In genomic region chr12:120287491-120287890, GRCh38 we compare ENCODE assay signal across 38 cellular contexts. TPM values are rescaled to one million over a fixed set of nuclear protein-coding genes. Genes with fewer than 3 reads are reported as not detected.
"Had no signal": no experiment of that assay in that cellular context is flagged by ENCODE, and none has a peak within 500 bp of the region (broad histone marks: within the 10 kb centered on the region; RNA-seq: fewer than 3 reads in every experiment).

No MANE protein-coding gene starts in this region.

- H3K4me3 ChIP-seq: adrenal gland, body of pancreas, colonic mucosa, gastroesophageal sphincter had no signal

- H3K27ac Mint-ChIP-seq: activated CD4-positive, alpha-beta memory T cell treated with anti-CD3 and anti-CD28 coated beads for 36 hours; activated CD4-positive, alpha-beta T cell treated with anti-CD3 and anti-CD28 coated beads for 36 hours; activated CD4-positive, alpha-beta T cell treated with anti-CD3 and anti-CD28 coated beads, Interleukin-2, amount 10 ng/mL, durations not matched to agents 24 days and 14 days; activated CD8-positive, alpha-beta memory T cell treated with anti-CD3 and anti-CD28 coated beads, Interleukin-2, amount 10 ng/mL, durations not matched to agents 7 days and 5 days; activated CD8-positive, alpha-beta T cell treated with anti-CD3 and anti-CD28 coated beads, Interleukin-2, amount 10 ng/mL, durations not matched to agents 7 days and 5 days; activated naive CD4-positive, alpha-beta T cell treated with anti-CD3 and anti-CD28 coated beads for 36 hours; activated naive CD8-positive, alpha-beta T cell treated with anti-CD3 and anti-CD28 coated beads for 36 hours; activated naive CD8-positive, alpha-beta T cell treated with anti-CD3 and anti-CD28 coated beads, Interleukin-2, amount 50 U/mL, for 24 hours; activated T-helper 1 cell treated with anti-CD3 and anti-CD28 coated beads, Interleukin-12 subunit alpha, Interleukin-12 subunit beta, Interleukin-2, Interleukin-4 antibody, amounts not matched to agents 30 ng/mL and 10 ng/mL and 1 ng/mL, durations not matched to agents 14 hours and 24 hours and 36 hours; activated T-helper 2 cell treated with anti-CD3 and anti-CD28 coated beads, Interferon-gamma antibody, Interleukin-2, Interleukin-4, amounts not matched to agents 10 μg/mL and 5 μg/mL and 100 μg/mL, durations not matched to agents 14 hours and 24 hours and 36 hours; T-helper 2 cell treated with Interferon-gamma antibody and Interleukin-4, amounts not matched to agents 5 μg/mL and 100 μg/mL, for 36 hours had no signal

- H3K27me3 Mint-ChIP-seq: activated CD4-positive, alpha-beta memory T cell treated with anti-CD3 and anti-CD28 coated beads for 36 hours; activated CD4-positive, alpha-beta T cell treated with anti-CD3 and anti-CD28 coated beads for 36 hours; activated naive CD4-positive, alpha-beta T cell treated with anti-CD3 and anti-CD28 coated beads, Interleukin-2, amount 50 U/mL, for 24 hours; activated naive CD8-positive, alpha-beta T cell treated with anti-CD3 and anti-CD28 coated beads, Interleukin-2, amount 50 U/mL, for 24 hours; T-helper 17 cell had no signal

- H3K36me3 Mint-ChIP-seq: activated CD4-positive, alpha-beta memory T cell treated with anti-CD3 and anti-CD28 coated beads for 36 hours; activated CD8-positive, alpha-beta memory T cell treated with anti-CD3 and anti-CD28 coated beads, Interleukin-2, amount 10 ng/mL, durations not matched to agents 7 days and 5 days; activated naive CD4-positive, alpha-beta T cell treated with anti-CD3 and anti-CD28 coated beads, Interleukin-2, amount 50 U/mL, for 24 hours; activated naive CD8-positive, alpha-beta T cell treated with anti-CD3 and anti-CD28 coated beads for 36 hours had no signal

- H3K27ac ChIP-seq: adrenal gland, body of pancreas, colonic mucosa, foreskin keratinocyte, gastroesophageal sphincter, WERI-Rb-1 had no signal

- H3K27me3 ChIP-seq: adrenal gland, body of pancreas, colonic mucosa, foreskin keratinocyte, gastroesophageal sphincter had no signal

- H3K36me3 ChIP-seq: adrenal gland, colonic mucosa, gastroesophageal sphincter, WERI-Rb-1 had no signal

- H3K4me1 ChIP-seq: colonic mucosa had no signal

- H3K9me3 Mint-ChIP-seq: activated CD4-positive, alpha-beta memory T cell treated with anti-CD3 and anti-CD28 coated beads for 36 hours; activated CD4-positive, alpha-beta T cell treated with anti-CD3 and anti-CD28 coated beads, Interleukin-2, amount 10 ng/mL, durations not matched to agents 24 days and 14 days; activated naive CD4-positive, alpha-beta T cell treated with anti-CD3 and anti-CD28 coated beads for 36 hours; activated naive CD4-positive, alpha-beta T cell treated with anti-CD3 and anti-CD28 coated beads, Interleukin-2, amount 50 U/mL, for 24 hours; activated naive CD8-positive, alpha-beta T cell treated with anti-CD3 and anti-CD28 coated beads for 36 hours; activated naive CD8-positive, alpha-beta T cell treated with anti-CD3 and anti-CD28 coated beads, Interleukin-2, amount 50 U/mL, for 24 hours; activated T-helper 1 cell treated with anti-CD3 and anti-CD28 coated beads, Interleukin-12 subunit alpha, Interleukin-12 subunit beta, Interleukin-2, Interleukin-4 antibody, amounts not matched to agents 30 ng/mL and 10 ng/mL and 1 ng/mL, durations not matched to agents 14 hours and 24 hours and 36 hours; activated T-helper 2 cell treated with anti-CD3 and anti-CD28 coated beads, Interferon-gamma antibody, Interleukin-2, Interleukin-4, amounts not matched to agents 10 μg/mL and 5 μg/mL and 100 μg/mL, durations not matched to agents 14 hours and 24 hours and 36 hours; T-helper 2 cell treated with Interferon-gamma antibody and Interleukin-4, amounts not matched to agents 5 μg/mL and 100 μg/mL, for 36 hours had no signal

- H3K9me3 ChIP-seq: adrenal gland, body of pancreas, colonic mucosa, gastroesophageal sphincter had no signal

- DNase-seq: activated CD4-positive, alpha-beta memory T cell treated with anti-CD3 and anti-CD28 coated beads for 36 hours; activated CD4-positive, alpha-beta T cell treated with anti-CD3 and anti-CD28 coated beads for 36 hours; activated CD4-positive, alpha-beta T cell treated with anti-CD3 and anti-CD28 coated beads, Interleukin-2, amount 10 ng/mL, durations not matched to agents 24 days and 14 days; activated CD4-positive, CD25-positive, alpha-beta regulatory T cell; activated CD4-positive, CD25-positive, alpha-beta regulatory T cell treated with anti-CD3 and anti-CD28 coated beads, Interleukin-2, amount 50 U/mL, for 72 hours; activated CD8-positive, alpha-beta memory T cell treated with anti-CD3 and anti-CD28 coated beads, Interleukin-2, amount 10 ng/mL, durations not matched to agents 7 days and 5 days; activated CD8-positive, alpha-beta memory T cell treated with anti-CD3 and anti-CD28 coated beads, Interleukin-2, amount 50 U/mL, for 4 hours; activated CD8-positive, alpha-beta T cell treated with anti-CD3 and anti-CD28 coated beads, Interleukin-2, amount 10 ng/mL, durations not matched to agents 7 days and 5 days; activated effector memory CD4-positive, alpha-beta T cell treated with anti-CD3 and anti-CD28 coated beads, Interleukin-2, amount 50 U/mL, for 16 hours; activated naive CD4-positive, alpha-beta T cell treated with anti-CD3 and anti-CD28 coated beads for 36 hours; activated naive CD8-positive, alpha-beta T cell treated with anti-CD3 and anti-CD28 coated beads for 36 hours; activated naive CD8-positive, alpha-beta T cell treated with anti-CD3 and anti-CD28 coated beads, Interleukin-2, amount 50 U/mL, for 24 hours; activated T-cell treated with anti-CD3 and anti-CD28 coated beads, Interleukin-2, amount 50 U/mL, for 1 hour; activated T-cell treated with anti-CD3 and anti-CD28 coated beads, Interleukin-2, amount 50 U/mL, for 48 hours; adrenal gland; amygdala; aorta; body of pancreas; central memory CD4-positive, alpha-beta T cell; cerebellar nuclear complex; colonic mucosa; effector CD8-positive, alpha-beta T cell; head of caudate nucleus; T-helper 1 cell; T-helper 17 cell; T1000; WERI-Rb-1 had no signal

- ATAC-seq: activated CD4-positive, alpha-beta T cell treated with anti-CD3 and anti-CD28 coated beads for 36 hours; activated CD8-positive, alpha-beta memory T cell treated with anti-CD3 and anti-CD28 coated beads, Interleukin-2, amount 10 ng/mL, durations not matched to agents 7 days and 5 days; activated CD8-positive, alpha-beta T cell treated with anti-CD3 and anti-CD28 coated beads, Interleukin-2, amount 10 ng/mL, durations not matched to agents 7 days and 5 days; activated naive CD8-positive, alpha-beta T cell treated with anti-CD3 and anti-CD28 coated beads, Interleukin-2, amount 50 U/mL, for 24 hours; body of pancreas; esophagus mucosa; foreskin keratinocyte; gastroesophageal sphincter; T-helper 17 cell had no signal

- H3K4me3 Mint-ChIP-seq: activated CD4-positive, alpha-beta memory T cell treated with anti-CD3 and anti-CD28 coated beads for 36 hours; activated CD4-positive, alpha-beta T cell treated with anti-CD3 and anti-CD28 coated beads for 36 hours; activated CD4-positive, alpha-beta T cell treated with anti-CD3 and anti-CD28 coated beads, Interleukin-2, amount 10 ng/mL, durations not matched to agents 24 days and 14 days; activated CD8-positive, alpha-beta memory T cell treated with anti-CD3 and anti-CD28 coated beads, Interleukin-2, amount 10 ng/mL, durations not matched to agents 7 days and 5 days; activated CD8-positive, alpha-beta T cell treated with anti-CD3 and anti-CD28 coated beads, Interleukin-2, amount 10 ng/mL, durations not matched to agents 7 days and 5 days; activated naive CD4-positive, alpha-beta T cell treated with anti-CD3 and anti-CD28 coated beads for 36 hours; activated naive CD4-positive, alpha-beta T cell treated with anti-CD3 and anti-CD28 coated beads, Interleukin-2, amount 50 U/mL, for 24 hours; activated naive CD8-positive, alpha-beta T cell treated with anti-CD3 and anti-CD28 coated beads for 36 hours; activated naive CD8-positive, alpha-beta T cell treated with anti-CD3 and anti-CD28 coated beads, Interleukin-2, amount 50 U/mL, for 24 hours; activated T-helper 1 cell treated with anti-CD3 and anti-CD28 coated beads, Interleukin-12 subunit alpha, Interleukin-12 subunit beta, Interleukin-2, Interleukin-4 antibody, amounts not matched to agents 30 ng/mL and 10 ng/mL and 1 ng/mL, durations not matched to agents 14 hours and 24 hours and 36 hours; T-helper 17 cell; T-helper 2 cell treated with Interferon-gamma antibody and Interleukin-4, amounts not matched to agents 5 μg/mL and 100 μg/mL, for 36 hours had no signal

RNA-seq across cellular contexts. Expression of gene RNU4-2, which starts 4.2 kb away (rescaled TPM):
- polyA plus RNA-seq: adrenal gland, aorta, foreskin keratinocyte had no signal

RNA-seq across cellular contexts. Expression of gene RNU4-1, which starts 5.5 kb away (rescaled TPM):
- polyA plus RNA-seq: adrenal gland, aorta, foreskin keratinocyte had no signal

RNA-seq across cellular contexts. Expression of gene PLA2G1B, which starts 40.1 kb away (rescaled TPM):
- total RNA-seq: activated CD4-positive, alpha-beta memory T cell treated with anti-CD3 and anti-CD28 coated beads for 36 hours; activated CD4-positive, alpha-beta T cell treated with anti-CD3 and anti-CD28 coated beads, Interleukin-2, amount 10 ng/mL, durations not matched to agents 24 days and 14 days; activated CD8-positive, alpha-beta memory T cell treated with anti-CD3 and anti-CD28 coated beads for 36 hours; activated CD8-positive, alpha-beta memory T cell treated with anti-CD3 and anti-CD28 coated beads, Interleukin-2, amount 10 ng/mL, durations not matched to agents 7 days and 5 days; activated CD8-positive, alpha-beta T cell treated with anti-CD3 and anti-CD28 coated beads, Interleukin-2, amount 10 ng/mL, durations not matched to agents 7 days and 5 days; activated naive CD4-positive, alpha-beta T cell treated with anti-CD3 and anti-CD28 coated beads for 36 hours; activated naive CD8-positive, alpha-beta T cell treated with anti-CD3 and anti-CD28 coated beads for 36 hours; activated T-helper 1 cell treated with anti-CD3 and anti-CD28 coated beads, Interleukin-12 subunit alpha, Interleukin-12 subunit beta, Interleukin-2, Interleukin-4 antibody, amounts not matched to agents 30 ng/mL and 10 ng/mL and 1 ng/mL, durations not matched to agents 14 hours and 24 hours and 36 hours; activated T-helper 2 cell treated with anti-CD3 and anti-CD28 coated beads, Interferon-gamma antibody, Interleukin-2, Interleukin-4, amounts not matched to agents 10 μg/mL and 5 μg/mL and 100 μg/mL, durations not matched to agents 14 hours and 24 hours and 36 hours; dermis microvascular lymphatic vessel endothelial cell; epithelial cell of proximal tubule; esophagus mucosa; foreskin keratinocyte; gastroesophageal sphincter; glomerular endothelial cell; T-helper 17 cell had no signal
- polyA plus RNA-seq: foreskin keratinocyte had no signal
